9 cellular contexts compared by ENCODE assay signal in the genomic region with DNA sequence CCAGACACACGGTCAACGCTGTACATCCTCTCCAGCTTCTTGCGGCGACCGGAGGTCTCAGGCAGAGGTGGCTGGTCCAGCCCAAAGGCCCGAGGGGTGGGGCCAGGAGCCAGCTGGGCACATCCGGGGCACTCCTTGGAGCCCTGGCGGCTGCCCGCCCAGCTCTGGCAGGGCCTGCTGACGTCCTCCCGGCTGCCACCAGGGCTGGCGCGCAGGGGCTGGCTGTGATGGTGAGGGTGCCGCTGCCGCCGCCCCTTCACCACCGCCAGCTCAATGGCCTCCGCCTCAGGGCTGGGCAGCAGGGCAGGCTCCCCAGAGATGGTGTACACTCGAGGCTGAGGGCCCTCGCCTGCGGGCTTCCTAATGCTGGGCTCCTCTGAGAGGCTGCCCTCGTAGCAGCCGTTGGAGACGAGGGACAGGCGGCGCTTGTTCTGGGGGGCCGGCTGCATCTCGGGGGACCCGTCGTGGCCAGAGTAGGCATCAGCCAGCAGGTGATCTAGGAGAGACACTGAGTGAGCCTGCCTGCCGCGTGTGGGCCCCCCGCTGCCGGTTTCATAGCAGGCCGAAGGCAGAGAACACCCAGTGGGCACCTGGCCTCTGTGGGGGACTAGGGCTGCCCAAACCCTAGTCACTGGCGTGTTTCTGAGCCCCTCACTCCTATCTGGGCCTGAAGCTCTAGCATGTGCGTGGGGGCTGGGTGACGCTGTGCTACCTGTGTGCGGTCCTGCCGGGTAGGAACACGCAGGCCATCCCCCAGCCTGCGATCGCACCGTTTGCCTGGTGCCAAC. TPM values are rescaled to one million over a fixed set of nuclear protein-coding genes. Genes with fewer than 3 reads are reported as not detected.
DNase-seq lines count a peak whose midpoint lies in the region; ATAC-seq and TF ChIP-seq lines count a peak whose summit lies in the region.
"Had no signal": no experiment of that assay in that cellular context is flagged by ENCODE, and none has a peak within 500 bp of the region (broad histone marks: within the 10 kb centered on the region; RNA-seq: fewer than 3 reads in every experiment).

No MANE protein-coding gene starts in this region.

- H3K27ac Mint-ChIP-seq in CD4-positive, CD25-positive, alpha-beta regulatory T cell: no peak overlapping the region
- no peak overlapping the region for H3K27ac Mint-ChIP-seq in endodermal cell
- H3K27ac Mint-ChIP-seq in neural progenitor cell: no peak overlapping the region

- H3K9me3 ChIP-seq in CD4-positive, CD25-positive, alpha-beta regulatory T cell (ENCODE audit: control insufficient read depth in 2 of 2, low read length in 2 of 2): no peaks in the 10 kb centered on the region
- peaks cover 6% of the 10 kb centered on the region; the same call in 1 of the 2 replicates for H3K9me3 ChIP-seq in SJSA1 (replicated peaks)
- H3K9me3 ChIP-seq in endodermal cell (ENCODE audit: control insufficient read depth, low read length): no peaks in the 10 kb centered on the region
- no peaks in the 10 kb centered on the region for H3K9me3 ChIP-seq in neural progenitor cell (ENCODE audit: low read depth)

- H3K4me3 ChIP-seq in CD4-positive, CD25-positive, alpha-beta regulatory T cell (ENCODE audit: low read depth, low read length): no peak overlapping the region
- peak overlapping the region; percentile 84; the same call in 1 of the 2 replicates for H3K4me3 ChIP-seq in SJSA1
- peak overlapping the region; percentile 77 for H3K4me3 ChIP-seq in endodermal cell (ENCODE audit: low read length)
- H3K4me3 ChIP-seq in neural progenitor cell: peak overlapping the region; percentile 86

- peaks cover 15% of the 10 kb centered on the region for H3F3A ChIP-seq in neural progenitor cell (ENCODE audit: low read depth)

- ATAC-seq in CD4-positive, CD25-positive, alpha-beta regulatory T cell (ENCODE audit: low read depth in 2 of 2): no peak
- no peak for ATAC-seq in HG03135 (IDR thresholded peaks at IDR 0.05; ENCODE audit: unreplicated experiment)

- H3K9ac ChIP-seq in endodermal cell (ENCODE audit: extremely low read depth, low read length, poor library complexity, severe bottlenecking) (no peak overlapping the region), neural progenitor cell (no peak overlapping the region)

- H3K36me3 Mint-ChIP-seq in CD4-positive, CD25-positive, alpha-beta regulatory T cell: no peaks in the 10 kb centered on the region
- peaks cover 14% of the 10 kb centered on the region for H3K36me3 Mint-ChIP-seq in endodermal cell (ENCODE audit: low read depth)
- H3K36me3 Mint-ChIP-seq in neural progenitor cell: peaks cover 2% of the 10 kb centered on the region

- DNase-seq in CD4-positive, CD25-positive, alpha-beta regulatory T cell: no peak
- DNase-seq in SJSA1 (ENCODE audit: low read depth in 1 of 2, low spot score in 2 of 2): no peak
- DNase-seq in endodermal cell: no peak
- DNase-seq in neural progenitor cell (ENCODE audit: low spot score): no peak
- no peak for DNase-seq in dedifferentiated amniotic fluid mesenchymal stem cell (ENCODE audit: extremely low spot score)
- no peak for DNase-seq in AG20443 (ENCODE audit: low spot score)
- no peak for DNase-seq in pons (ENCODE audit: low spot score)
- DNase-seq: T1000 had no signal

- H3K36me3 ChIP-seq in CD4-positive, CD25-positive, alpha-beta regulatory T cell (ENCODE audit: control insufficient read depth, insufficient read depth, low read length): no peaks in the 10 kb centered on the region
- H3K36me3 ChIP-seq in SJSA1: peaks cover 48% of the 10 kb centered on the region
- H3K36me3 ChIP-seq in endodermal cell (ENCODE audit: control insufficient read depth, insufficient read depth, low read length): peaks cover 13% of the 10 kb centered on the region
- no peaks in the 10 kb centered on the region for H3K36me3 ChIP-seq in neural progenitor cell

- peaks cover 0 to 1% (median 0%) of the 10 kb centered on the region in 7 donors for H3K9me3 Mint-ChIP-seq in CD4-positive, CD25-positive, alpha-beta regulatory T cell
- H3K9me3 Mint-ChIP-seq in endodermal cell: no peaks in the 10 kb centered on the region
- no peaks in the 10 kb centered on the region for H3K9me3 Mint-ChIP-seq in neural progenitor cell

- 95% methylated on average over 28 to 44 of the region's 44 CpGs for WGBS in endodermal cell (ENCODE audit: insufficient coverage in 1 of 2, insufficient read length in 1 of 2), 2 experiments

- no peak for TF ChIP-seq CTCF in endodermal cell (conservative IDR thresholded peaks at IDR 0.05)
- TF ChIP-seq CTCF in neural progenitor cell (IDR thresholded peaks at IDR 0.05): no peak

- peaks cover 87% of the 10 kb centered on the region for H3K4me1 ChIP-seq in CD4-positive, CD25-positive, alpha-beta regulatory T cell (ENCODE audit: control insufficient read depth, insufficient read depth, low read length, poor library complexity, severe bottlenecking)
- H3K4me1 ChIP-seq in SJSA1 (replicated peaks) (peaks cover 45% of the 10 kb centered on the region), endodermal cell (ENCODE audit: control insufficient read depth, insufficient read depth, low read length) (peaks cover 4% of the 10 kb centered on the region), neural progenitor cell (peaks cover 24% of the 10 kb centered on the region)

- H3K27me3 ChIP-seq in CD4-positive, CD25-positive, alpha-beta regulatory T cell (ENCODE audit: control insufficient read depth, insufficient read depth, low read length): no peaks in the 10 kb centered on the region
- H3K27me3 ChIP-seq in SJSA1 (replicated peaks) (no peaks in the 10 kb centered on the region), endodermal cell (ENCODE audit: control insufficient read depth, insufficient read depth, low read length, poor library complexity, severe bottlenecking) (no peaks in the 10 kb centered on the region), neural progenitor cell (peaks cover 40% of the 10 kb centered on the region)

- H3K79me2 ChIP-seq in neural progenitor cell (ENCODE audit: low read depth): peaks cover 7% of the 10 kb centered on the region

- H3K4me3 Mint-ChIP-seq in CD4-positive, CD25-positive, alpha-beta regulatory T cell: peak overlapping the region; percentile 52 to 84 (median 68)
- H3K4me3 Mint-ChIP-seq in endodermal cell: peak overlapping the region; percentile 52
- H3K4me3 Mint-ChIP-seq in neural progenitor cell: peak overlapping the region; percentile 68

- no peak overlapping the region for H3K27ac ChIP-seq in CD4-positive, CD25-positive, alpha-beta regulatory T cell (ENCODE audit: insufficient read depth, low read length, poor library complexity, severe bottlenecking)
- H3K27ac ChIP-seq in SJSA1 (no peak overlapping the region), endodermal cell (ENCODE audit: low read depth, low read length) (no peak overlapping the region), neural progenitor cell (no peak overlapping the region)

- H3K27me3 Mint-ChIP-seq in CD4-positive, CD25-positive, alpha-beta regulatory T cell: no peaks in the 10 kb centered on the region
- H3K27me3 Mint-ChIP-seq in endodermal cell (ENCODE audit: insufficient read depth) (peaks cover 19% of the 10 kb centered on the region), neural progenitor cell (ENCODE audit: insufficient read depth, low read depth) (peaks cover 3% of the 10 kb centered on the region)

- H4K20me1 ChIP-seq in neural progenitor cell (ENCODE audit: low read depth): peaks cover 51% of the 10 kb centered on the region

- H2AFZ ChIP-seq in neural progenitor cell (replicated peaks): no peak overlapping the region

- peaks cover 0 to 54% (median 5%) of the 10 kb centered on the region in 4 donors for H3K4me1 Mint-ChIP-seq in CD4-positive, CD25-positive, alpha-beta regulatory T cell
- peaks cover 1% of the 10 kb centered on the region for H3K4me1 Mint-ChIP-seq in endodermal cell
- H3K4me1 Mint-ChIP-seq in neural progenitor cell: peaks cover 18% of the 10 kb centered on the region

- H3K4me2 ChIP-seq in neural progenitor cell: peak overlapping the region; percentile 95

RNA-seq across cellular contexts. Expression of a gene that starts 1.5 kb away (rescaled TPM):
- 109 TPM for total RNA-seq in CD4-positive, CD25-positive, alpha-beta regulatory T cell
- 10 to 100 TPM in 2 of 4 donors, 1 to 10 TPM in 2; 9.3 to 14.5 (median 11.8) TPM for polyA plus RNA-seq in CD4-positive, CD25-positive, alpha-beta regulatory T cell
- total RNA-seq in SJSA1 (2014; rRNA removed; shearing (Covaris generic)): 11.6 and 17.9 TPM in 2 replicates
- total RNA-seq in endodermal cell (10 to 100 TPM; 58.9 to 66.0 TPM), neural progenitor cell (ENCODE audit: low replicate concordance) (17.1 and 62.0 TPM in 2 replicates)
- polyA plus RNA-seq in endodermal cell (2013, experiment 1 of 2): 83.1 TPM
- polyA plus RNA-seq in endodermal cell (2013, experiment 2 of 2): 72.7 TPM

RNA-seq across cellular contexts. Expression of a gene that starts 16.4 kb away (rescaled TPM):
- not detected for total RNA-seq in CD4-positive, CD25-positive, alpha-beta regulatory T cell
- not detected for polyA plus RNA-seq in CD4-positive, CD25-positive, alpha-beta regulatory T cell
- total RNA-seq in SJSA1 (2014; rRNA removed; shearing (Covaris generic)): not detected in 2 replicates
- under 1 TPM; 0.33 to 0.75 TPM for total RNA-seq in endodermal cell
- 0.25 TPM for polyA plus RNA-seq in endodermal cell (2013, experiment 1 of 2)
- 0.17 TPM for polyA plus RNA-seq in endodermal cell (2013, experiment 2 of 2)
- total RNA-seq in neural progenitor cell (ENCODE audit: low replicate concordance): not detected in 2 replicates

RNA-seq across cellular contexts. Expression of a gene that starts 34.4 kb away (rescaled TPM):
- total RNA-seq in CD4-positive, CD25-positive, alpha-beta regulatory T cell: 3.8 TPM
- 1 to 10 TPM in 2 of 4 donors, under 1 TPM in 2; 0.83 to 3.3 (median 1.4) TPM for polyA plus RNA-seq in CD4-positive, CD25-positive, alpha-beta regulatory T cell
- not detected in 2 replicates for total RNA-seq in SJSA1 (2014; rRNA removed; shearing (Covaris generic))
- total RNA-seq in endodermal cell (1 to 10 TPM; 5.0 to 5.9 TPM), neural progenitor cell (ENCODE audit: low replicate concordance) (0.39 and 0.65 TPM in 2 replicates)
- 1.9 TPM for polyA plus RNA-seq in endodermal cell (2013, experiment 1 of 2)
- 1.2 TPM for polyA plus RNA-seq in endodermal cell (2013, experiment 2 of 2)

RNA-seq across cellular contexts. Expression of a gene that starts 34.6 kb away (rescaled TPM):
- total RNA-seq in CD4-positive, CD25-positive, alpha-beta regulatory T cell: 27.3 TPM
- 1 to 10 TPM; 4.7 to 7.2 (median 5.7) TPM for polyA plus RNA-seq in CD4-positive, CD25-positive, alpha-beta regulatory T cell
- total RNA-seq in SJSA1 (2014; rRNA removed; shearing (Covaris generic)): 1.8 and 4.0 TPM in 2 replicates
- total RNA-seq in endodermal cell (10 to 100 TPM; 15.5 to 31.0 TPM), neural progenitor cell (ENCODE audit: low replicate concordance) (4.7 and 25.1 TPM in 2 replicates)
- 25.5 TPM for polyA plus RNA-seq in endodermal cell (2013, experiment 1 of 2)
- polyA plus RNA-seq in endodermal cell (2013, experiment 2 of 2): 25.1 TPM
